Comparison of ENCODE assay signal across 9 cellular contexts in genomic region chr17:385195-385835, GRCh38. TPM values are rescaled to one million over a fixed set of nuclear protein-coding genes. Genes with fewer than 3 reads are reported as not detected.
A peak's percentile ranks its signal among the peaks of the same experiment; 100 is the strongest.
DNase-seq lines count a peak whose midpoint lies in the region; ATAC-seq and TF ChIP-seq lines count a peak whose summit lies in the region.
"Had no signal": no experiment of that assay in that cellular context is flagged by ENCODE, and none has a peak within 500 bp of the region (broad histone marks: within the 10 kb centered on the region; RNA-seq: fewer than 3 reads in every experiment).

No MANE protein-coding gene starts in this region.

- no peak for TF ChIP-seq POLR2A in transverse colon (IDR thresholded peaks at IDR 0.05)

- TF ChIP-seq EP300 in transverse colon (IDR thresholded peaks at IDR 0.05; ENCODE audit: low read depth), result no peak

- intact Hi-C loops in lower lobe of right lung (cut with DNase I) (no loop called here), transverse colon (cut with DNase I; ENCODE audit: low total_unique reads) (loop anchor here (5.0 kb wide), 1 partner anchor 238 kb away; no protein-coding TSS in a partner anchor)

- H3K36me3 ChIP-seq in lower lobe of right lung, result no peaks in the 10 kb centered on the region
- no peaks in the 10 kb centered on the region for H3K36me3 ChIP-seq in transverse colon

- H3K4me3 ChIP-seq in lower lobe of right lung (peak overlapping the region; percentile 56), transverse colon (peak overlapping the region; percentile 47 to 77 (median 66))

- no peaks in the 10 kb centered on the region for H3K27me3 ChIP-seq in lower lobe of right lung (ENCODE audit: low read depth)
- H3K27me3 ChIP-seq in transverse colon, result peaks cover 3% of the 10 kb centered on the region

- 0 to 1% methylated on average over 1 to 19 of the region's 69 CpGs for WGBS in transverse colon (ENCODE audit: low coverage in 1 of 2), 2 donors

- H3K27ac ChIP-seq in lower lobe of right lung (peak overlapping the region; percentile 75), transverse colon (peak overlapping the region; percentile 59 to 88 (median 83))
- H3K27ac ChIP-seq: 22Rv1 had no signal

- DNase-seq in DMS 273 (lab: John Stamatoyannopoulos, UW; ENCODE audit: unreplicated experiment) (peak; percentile 37), DMS 273 treated with DMSO at 0.1 percent for 48 hours (lab: John Stamatoyannopoulos, UW) (no peak), RPMI8226 (peak; percentile 26), cerebellum (ENCODE audit: low spot score) (peak; percentile 39), lower lobe of right lung (peak; percentile 63), transverse colon (peak; percentile 42), NCI-H187 treated with DMSO at 0.1 percent for 48 hours (lab: John Stamatoyannopoulos, UW) (no peak)

- in situ Hi-C loops in transverse colon (cut with MboI; ENCODE audit: low pct_ligation_motif_present in 1 of 4, low pct_unique_long_range_greater_than_20kb in 1 of 4, low sequenced_read_pairs in 3 of 4), result no loop called here

- peak; percentile 65 to 72 for ATAC-seq in lower lobe of right lung
- no peak for ATAC-seq in GM21447 (IDR thresholded peaks at IDR 0.05; ENCODE audit: unreplicated experiment)

- TF ChIP-seq CTCF in lower lobe of right lung (IDR thresholded peaks at IDR 0.05) (no peak), transverse colon (IDR thresholded peaks at IDR 0.05) (no peak)

- H3K9me3 ChIP-seq in lower lobe of right lung (no peaks in the 10 kb centered on the region), transverse colon (no peaks in the 10 kb centered on the region)

- H3K4me1 ChIP-seq in lower lobe of right lung (peaks cover 15% of the 10 kb centered on the region), transverse colon (peaks cover 8 to 13% (median 11%) of the 10 kb centered on the region in 4 donors)

RNA-seq across cellular contexts. Expression of gene RPH3AL, which starts 32.7 kb away (rescaled TPM):
- total RNA-seq in cerebellum (4.3 TPM), lower lobe of right lung (38.7 TPM), transverse colon (10 to 100 TPM; 24.3 to 90.5 (median 47.2) TPM)

Comparison
In these comparisons a context has a peak if more than half of its experiments do, and no peak if none do; other contexts are left out.
1. DNase-seq: peak in DMS 273 (single experiment), RPMI8226 (single experiment), cerebellum (single experiment), lower lobe of right lung (single experiment) and transverse colon (single experiment); none in DMS 273 treated with DMSO at 0.1 percent for 48 hours (single experiment) and NCI-H187 treated with DMSO at 0.1 percent for 48 hours (single experiment).